1 cellular context compared by ENCODE assay signal in the genomic region with DNA sequence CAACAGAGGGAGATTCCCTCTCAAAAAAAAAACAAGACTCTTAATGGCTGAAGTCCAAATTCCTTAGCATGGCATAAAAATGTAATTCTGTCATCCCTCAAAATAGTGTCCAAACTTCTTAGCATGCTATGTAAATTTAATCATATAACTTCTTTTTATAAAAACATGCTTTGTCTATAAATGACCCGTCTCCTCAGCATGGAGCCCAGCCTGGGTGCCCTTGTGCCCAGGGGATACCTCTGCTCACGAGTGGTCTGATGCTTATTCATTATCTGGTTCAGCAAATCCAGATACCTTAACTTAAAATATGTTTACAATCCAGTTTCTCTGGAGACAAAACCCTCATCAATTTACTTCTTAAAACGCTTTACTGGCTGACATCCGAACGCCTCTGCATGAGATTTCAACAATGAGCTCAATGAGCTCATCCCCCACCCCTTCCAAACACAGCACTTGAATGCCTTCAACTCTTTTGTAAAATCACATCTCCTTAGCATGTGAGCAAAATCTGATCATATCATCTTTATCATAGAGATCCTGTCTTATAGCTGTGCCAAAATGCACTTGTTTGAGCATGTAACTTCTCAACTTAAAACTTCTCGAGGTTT.
TF ChIP-seq lines count a peak whose summit lies in the region.

No MANE protein-coding gene starts in this region.

TF ChIP-seq in HEK293, 187 proteins besides CTCF, POLR2A, EP300 and RAD21 (continued from another document):
- TF ChIP-seq, protein P1, sequence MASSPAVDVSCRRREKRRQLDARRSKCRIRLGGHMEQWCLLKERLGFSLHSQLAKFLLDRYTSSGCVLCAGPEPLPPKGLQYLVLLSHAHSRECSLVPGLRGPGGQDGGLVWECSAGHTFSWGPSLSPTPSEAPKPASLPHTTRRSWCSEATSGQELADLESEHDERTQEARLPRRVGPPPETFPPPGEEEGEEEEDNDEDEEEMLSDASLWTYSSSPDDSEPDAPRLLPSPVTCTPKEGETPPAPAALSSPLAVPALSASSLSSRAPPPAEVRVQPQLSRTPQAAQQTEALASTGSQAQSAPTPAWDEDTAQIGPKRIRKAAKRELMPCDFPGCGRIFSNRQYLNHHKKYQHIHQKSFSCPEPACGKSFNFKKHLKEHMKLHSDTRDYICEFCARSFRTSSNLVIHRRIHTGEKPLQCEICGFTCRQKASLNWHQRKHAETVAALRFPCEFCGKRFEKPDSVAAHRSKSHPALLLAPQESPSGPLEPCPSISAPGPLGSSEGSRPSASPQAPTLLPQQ (tag by site-specific recombination; IDR thresholded peaks at IDR 0.05) = no peak
- no peak for TF ChIP-seq EGR2 (tag by site-specific recombination; IDR thresholded peaks at IDR 0.05; ENCODE audit: low read depth)
- TF ChIP-seq SP7 (tag by site-specific recombination; IDR thresholded peaks at IDR 0.05) = no peak
